Comparison of ENCODE assay signal across 8 cellular contexts in the genomic region with DNA sequence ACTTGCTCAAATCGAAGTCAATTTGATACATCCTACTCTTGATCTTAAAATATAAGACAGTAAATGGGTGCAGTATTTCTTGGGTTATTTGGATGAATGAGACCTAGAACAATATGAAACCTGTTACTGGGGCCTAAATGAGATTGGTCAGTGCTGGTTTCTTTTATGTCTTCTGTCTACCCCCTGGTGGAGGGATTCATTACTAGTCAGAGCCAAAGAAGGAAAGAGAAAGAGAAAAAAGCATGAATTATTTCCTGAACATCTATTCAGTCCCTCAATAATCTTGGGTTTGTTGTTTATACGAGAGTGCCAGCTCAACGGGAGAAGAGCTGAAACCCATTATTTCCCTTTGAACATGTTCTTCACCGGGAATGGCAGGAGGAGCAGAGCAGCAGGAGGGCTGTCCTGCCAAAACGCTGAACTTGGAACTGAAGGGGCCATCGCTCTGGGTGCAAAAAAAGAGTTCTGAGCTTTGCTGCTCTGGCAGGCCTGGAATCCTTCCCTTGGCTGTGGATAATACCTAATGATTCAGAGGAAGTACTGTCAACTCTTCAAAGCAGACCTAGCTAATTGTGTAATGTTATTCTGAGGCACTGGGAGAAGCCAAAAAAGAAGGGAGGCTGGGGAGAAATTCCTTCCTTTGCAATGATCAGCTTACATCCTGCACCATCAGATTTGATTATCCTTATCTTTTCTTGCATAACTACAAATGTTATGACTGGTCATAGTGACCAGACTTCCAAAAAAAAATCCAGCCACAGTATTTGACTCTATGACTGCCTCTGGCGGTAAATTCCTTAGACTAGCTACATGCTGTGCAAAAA.
DNase-seq lines count a peak whose midpoint lies in the region; ATAC-seq and TF ChIP-seq lines count a peak whose summit lies in the region.

No MANE protein-coding gene starts in this region.

- peak; percentile 83 for DNase-seq in AG20443 (ENCODE audit: low spot score)
- DNase-seq in GM19238 (ENCODE audit: insufficient read length, low spot score): peak; percentile 58
- peak; percentile 14 to 26 for DNase-seq in SHP77 (lab: John Stamatoyannopoulos, UW)
- DNase-seq in fibroblast of villous mesenchyme (ENCODE audit: low read depth): peak; percentile 91
- DNase-seq in psoas muscle: peak in 1 of 2 donors; percentile 34
- no peak for DNase-seq in effector CD8-positive, alpha-beta T cell (lab: John Stamatoyannopoulos, UW)
- no peak for DNase-seq in NCI-H524 treated with DMSO at 0.1 percent for 48 hours (lab: John Stamatoyannopoulos, UW)

- ATAC-seq in HG03378 (IDR thresholded peaks at IDR 0.05; ENCODE audit: unreplicated experiment): peak; percentile 91
- peak in 3 of 4 donors; percentile 20 to 64 (median 49) for ATAC-seq in psoas muscle

- 27 to 34% (median 29%) methylated on average over 7 of the region's 7 CpGs for WGBS in psoas muscle, 3 donors

- H3K9me3 ChIP-seq in psoas muscle: peaks cover 4% of the 10 kb centered on the region

- H3K4me3 ChIP-seq in fibroblast of villous mesenchyme (ENCODE audit: low read depth, low read length) (peak overlapping the region; percentile 26), psoas muscle (no peak overlapping the region)

- H3K27me3 ChIP-seq in psoas muscle (ENCODE audit: insufficient read depth in 3 of 3, low read length in 2 of 3): no peaks in the 10 kb centered on the region

- no peaks in the 10 kb centered on the region for H3K36me3 ChIP-seq in psoas muscle (ENCODE audit: insufficient read depth in 1 of 2, low read depth in 1 of 2)

- peak; percentile 58 for TF ChIP-seq CTCF in fibroblast of villous mesenchyme (IDR thresholded peaks at IDR 0.05; ENCODE audit: insufficient read depth, low read depth, low read length)
- peak; percentile 36 for TF ChIP-seq CTCF in psoas muscle (IDR thresholded peaks at IDR 0.05)

- H3K4me1 ChIP-seq in psoas muscle: no peaks in the 10 kb centered on the region

- intact Hi-C loops in psoas muscle (cut with DNase I): loop anchor here in 1 of 2 donors (5.0 kb wide), 1 partner anchor 270 kb away; no protein-coding TSS in a partner anchor

- no peak overlapping the region for H3K27ac ChIP-seq in psoas muscle

Comparison
In these comparisons a context has a peak if more than half of its experiments do, and no peak if none do; other contexts are left out.
1. DNase-seq: peak in AG20443 (single experiment), GM19238 (single experiment), SHP77 (2 of 2) and fibroblast of villous mesenchyme (single experiment); none in effector CD8-positive, alpha-beta T cell (single experiment) and NCI-H524 treated with DMSO at 0.1 percent for 48 hours (single experiment).